In the genomic region with DNA sequence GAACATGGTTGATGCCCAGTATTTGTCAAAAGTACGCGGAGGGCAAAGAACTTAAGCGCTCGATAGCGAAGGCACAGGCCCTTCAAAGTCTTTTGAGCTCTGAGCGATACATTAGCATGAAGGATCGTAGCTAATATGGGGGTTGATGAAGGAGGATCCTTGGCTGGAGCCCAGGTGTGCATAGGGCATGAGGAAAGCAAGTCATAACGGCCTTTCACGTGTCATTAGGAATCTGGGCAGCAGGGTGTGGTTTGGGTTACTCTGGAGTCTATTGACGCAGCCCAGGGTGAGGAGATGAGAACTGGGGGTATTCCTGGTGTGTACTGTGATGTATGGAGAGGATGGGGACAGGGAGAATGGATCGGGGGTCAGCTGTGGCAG, we compare ENCODE assay signal across 8 cellular contexts. TPM values are rescaled to one million over a fixed set of nuclear protein-coding genes. Genes with fewer than 3 reads are reported as not detected.
DNase-seq lines count a peak whose midpoint lies in the region; ATAC-seq and TF ChIP-seq lines count a peak whose summit lies in the region.

No MANE protein-coding gene starts in this region.

- TF ChIP-seq CTCF in Panc1 (IDR thresholded peaks at IDR 0.05) (no peak), thyroid gland (IDR thresholded peaks at IDR 0.05) (no peak)

- H3K36me3 ChIP-seq in Panc1 (ENCODE audit: control insufficient read depth, insufficient read depth, low read length) = no peaks in the 10 kb centered on the region
- H3K36me3 ChIP-seq in duodenal mucosa (ENCODE audit: control insufficient read depth in 1 of 2, insufficient read depth in 2 of 2, low read length in 2 of 2) = peaks cover 5 to 18% of the 10 kb centered on the region in 2 donors
- H3K36me3 ChIP-seq in thyroid gland = no peaks in the 10 kb centered on the region

- peak overlapping the region; percentile 76 to 82 for H3K9ac ChIP-seq in duodenal mucosa (ENCODE audit: low read depth in 1 of 2, low read length in 2 of 2)

- BruUV-seq in Panc1 (replicated peaks; lab: Mats Ljungman, UMichigan) = TSS peak; percentile 99

- intact Hi-C loops in Panc1 (cut with micrococcal nuclease; ENCODE audit: unreplicated experiment) (no loop called here), thyroid gland (cut with DNase I) (no loop called here)

- POLR2A ChIA-PET in Panc1 (lab: Charles Lee) = no interaction called here

- peak; percentile 32 for DNase-seq in EH (ENCODE audit: low read depth)
- peak; percentile 28 for DNase-seq in HCEC 1CT
- no peak for DNase-seq in Panc1 (ENCODE audit: low read depth, low spot score)
- DNase-seq in medulla oblongata (ENCODE audit: extremely low spot score) = peak; percentile 15
- DNase-seq in thyroid gland = peak; percentile 45 to 46
- no peak for DNase-seq in Ammon's horn (ENCODE audit: low spot score)

- peak overlapping the region; percentile 69 to 82 for H3K4me3 ChIP-seq in Panc1 (ENCODE audit: low read depth in 2 of 2, low read length in 2 of 2)
- H3K4me3 ChIP-seq in duodenal mucosa (ENCODE audit: low read depth in 1 of 2, low read length in 2 of 2) = peak overlapping the region; percentile 78 to 90
- H3K4me3 ChIP-seq in thyroid gland (replicated peaks in 1 of 3) = peak overlapping the region; percentile 68 to 89 (median 83)

- TF ChIP-seq POLR2A in thyroid gland (IDR thresholded peaks at IDR 0.05) = no peak

- ATAC-seq in Panc1 (peak; percentile 16; the same call in 1 of the 2 replicates), GM19324 (IDR thresholded peaks at IDR 0.05; ENCODE audit: low FRiP score, unreplicated experiment) (no peak)

- CTCF ChIA-PET in Panc1 (lab: Charles Lee) = no interaction called here

- peak overlapping the region; percentile 90 for H3K27ac ChIP-seq in Panc1 (ENCODE audit: low read length)
- H3K27ac ChIP-seq in duodenal mucosa (ENCODE audit: low read depth, low read length) = peak overlapping the region; percentile 97
- peak overlapping the region; percentile 84 to 97 (median 97) for H3K27ac ChIP-seq in thyroid gland

- 13 to 16% methylated on average over 11 of the region's 11 CpGs for WGBS in thyroid gland, 2 donors

- H3K4me1 ChIP-seq in Panc1 (ENCODE audit: control insufficient read depth, insufficient read depth, low read length) (peaks cover 2% of the 10 kb centered on the region; the same call in 1 of the 2 replicates), duodenal mucosa (ENCODE audit: control insufficient read depth in 1 of 2, insufficient read depth in 2 of 2, low read length in 2 of 2) (peaks cover 16 to 19% of the 10 kb centered on the region in 2 donors), thyroid gland (peaks cover 27 to 30% of the 10 kb centered on the region in 2 donors)

- H3K27me3 ChIP-seq in Panc1 (ENCODE audit: control insufficient read depth, insufficient read depth, low read length) = 0 out of 2 replicates have a peak, but pooled peaks cover 2% of the 10 kb centered on the region
- peaks cover 0 to 2% of the 10 kb centered on the region in 2 donors for H3K27me3 ChIP-seq in duodenal mucosa (ENCODE audit: control insufficient read depth in 1 of 2, insufficient read depth in 2 of 2, low read length in 2 of 2)
- no peaks in the 10 kb centered on the region for H3K27me3 ChIP-seq in thyroid gland

- in situ Hi-C loops in Panc1 (cut with HindIII; ENCODE audit: low pct_unique_long_range_greater_than_20kb, low sequenced_read_pairs) = no loop called here

- H3K9me3 ChIP-seq in Panc1 (ENCODE audit: control insufficient read depth, insufficient read depth, low read depth, low read length) (no peaks in the 10 kb centered on the region), duodenal mucosa (ENCODE audit: control insufficient read depth in 1 of 2, low read length in 2 of 2) (no peaks in the 10 kb centered on the region), thyroid gland (no peaks in the 10 kb centered on the region)

RNA-seq across cellular contexts. Expression of a gene that starts 0.6 kb away (rescaled TPM):
- total RNA-seq in Panc1 (2021; ENCODE audit: unreplicated experiment) (26.1 TPM), thyroid gland (10 to 100 TPM; 34.3 to 56.6 (median 44.6) TPM)
- polyA plus RNA-seq in Panc1 (2012; ENCODE audit: insufficient read length) = 15.6 TPM

RNA-seq across cellular contexts. Expression of a gene that starts 31.7 kb away (rescaled TPM):
- not detected for total RNA-seq in Panc1 (2021; ENCODE audit: unreplicated experiment)
- not detected for polyA plus RNA-seq in Panc1 (2012; ENCODE audit: insufficient read length)
- total RNA-seq in thyroid gland = not detected

Comparison
In these comparisons a context has a peak if more than half of its experiments do, and no peak if none do; other contexts are left out.
1. DNase-seq: peak in EH (single experiment), HCEC 1CT (single experiment), medulla oblongata (single experiment) and thyroid gland (2 of 2); none in Panc1 (single experiment) and Ammon's horn (single experiment).
2. Peak in every context shown above with its lines, with median percentiles within 50 percentile points of each other: H3K27ac ChIP-seq and H3K4me3 ChIP-seq.